In genomic region chr1:11042065-11042464, GRCh38 we compare ENCODE assay signal across 9 cellular contexts. TPM values are rescaled to one million over a fixed set of nuclear protein-coding genes. Genes with fewer than 3 reads are reported as not detected.
"Had no signal": no experiment of that assay in that cellular context is flagged by ENCODE, and none has a peak within 500 bp of the region (broad histone marks: within the 10 kb centered on the region; RNA-seq: fewer than 3 reads in every experiment).

No MANE protein-coding gene starts in this region.

- DNase-seq: GDM1, GF-D8 had no signal

- FAIRE-seq: G401.6, GM12878, GM12891, GM12892, GM18507, GM19239 had no signal

- ATAC-seq: GM12878 had no signal

- H3K4me3 ChIP-seq: GM12878 had no signal

RNA-seq across cellular contexts. Expression of gene MASP2, which starts 5.0 kb away (rescaled TPM):
- total RNA-seq: G401 had no signal
